20 cellular contexts compared by ENCODE assay signal in the genomic region with DNA sequence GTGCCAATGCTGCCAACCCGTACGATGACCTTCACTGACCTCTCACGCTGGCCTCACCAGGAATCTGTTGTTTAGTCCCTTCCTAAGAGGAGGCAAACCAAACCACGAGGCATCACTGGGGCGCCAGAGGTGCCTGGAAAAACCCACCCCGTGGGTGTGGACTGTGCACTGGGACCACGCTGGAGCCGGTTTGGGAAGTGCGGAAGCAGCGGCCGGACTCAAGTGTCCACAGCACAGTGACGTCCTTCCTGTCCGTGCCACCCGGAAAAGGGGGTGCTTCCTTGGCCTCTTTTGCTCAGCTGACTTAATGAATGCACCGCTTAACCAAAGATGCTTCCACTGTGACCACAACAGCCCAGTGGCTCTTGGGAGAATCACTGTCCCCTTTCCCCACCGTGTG. TPM values are rescaled to one million over a fixed set of nuclear protein-coding genes. Genes with fewer than 3 reads are reported as not detected.
A peak's percentile ranks its signal among the peaks of the same experiment; 100 is the strongest.
DNase-seq lines count a peak whose midpoint lies in the region; ATAC-seq lines count a peak whose summit lies in the region.
"Had no signal": no experiment of that assay in that cellular context is flagged by ENCODE, and none has a peak within 500 bp of the region (broad histone marks: within the 10 kb centered on the region; RNA-seq: fewer than 3 reads in every experiment).

No MANE protein-coding gene starts in this region.

- no peak overlapping the region for H2BK5ac ChIP-seq in neuronal stem cell (ENCODE audit: low read length)

- DNase-seq in right cardiac atrium (no peak), Right ventricle myocardium superior (no peak), dermis blood vessel endothelial cell (peak; percentile 44), neuronal stem cell (ENCODE audit: low spot score) (no peak), anterior cingulate cortex (lab: John Stamatoyannopoulos, UW) (no peak), amygdala (lab: John Stamatoyannopoulos, UW) (no peak), HCEC 1CT (no peak)
- DNase-seq: AML-193; Caco-2; CD4-positive, alpha-beta T cell; DMS153; DMS79; GDM1; GM23248 had no signal

- no peak overlapping the region for H2BK12ac ChIP-seq in neuronal stem cell (ENCODE audit: low read length)

- H3K18ac ChIP-seq in neuronal stem cell (ENCODE audit: low read length) = no peak overlapping the region

- H3K4ac ChIP-seq in neuronal stem cell (ENCODE audit: low read length) = no peak overlapping the region

- no peaks in the 10 kb centered on the region for H3K36me3 ChIP-seq in neuronal stem cell (replicated peaks in 1 of 2; ENCODE audit: control insufficient read depth in 2 of 2, insufficient read depth in 2 of 2, low read length in 2 of 2)
- H3K36me3 ChIP-seq: HAP-1 had no signal

- peak overlapping the region; percentile 77 for H3K14ac ChIP-seq in neuronal stem cell (ENCODE audit: low read length)

- H3K9ac ChIP-seq in neuronal stem cell (ENCODE audit: low read depth, low read length, poor library complexity) = no peak overlapping the region
- H3K9ac ChIP-seq: GM23248 had no signal

- H4K8ac ChIP-seq in neuronal stem cell (ENCODE audit: low read depth, low read length) = no peak overlapping the region

- no peak overlapping the region for H3K4me2 ChIP-seq in neuronal stem cell (ENCODE audit: insufficient read depth, low read length, poor library complexity, severe bottlenecking)

- WGBS in right cardiac atrium = 67% methylated on average over 16 of the region's 16 CpGs
- WGBS in neuronal stem cell (ENCODE audit: extremely low coverage in 2 of 2, insufficient read length in 2 of 2, insufficient replicate concordance in 1 of 2), 2 donors = no CpG with 5 or more reads among the region's 16 CpGs

- ATAC-seq in right cardiac atrium = peak; percentile 8 to 38
- ATAC-seq in Right ventricle myocardium superior (ENCODE audit: poor library complexity) = no peak

- H2BK120ac ChIP-seq in neuronal stem cell (ENCODE audit: low read depth, low read length) = no peak overlapping the region

- H3K9me3 ChIP-seq in right cardiac atrium (ENCODE audit: control insufficient read depth, low read length) = peaks cover 2% of the 10 kb centered on the region
- peaks cover 0 to 3% of the 10 kb centered on the region in 2 donors for H3K9me3 ChIP-seq in neuronal stem cell (replicated peaks in 1 of 2; ENCODE audit: control insufficient read depth in 2 of 2, insufficient read depth in 1 of 2, low read depth in 1 of 2, low read length in 2 of 2)
- H3K9me3 ChIP-seq: HAP-1 had no signal

- no peak overlapping the region for H3K23ac ChIP-seq in neuronal stem cell (ENCODE audit: low read depth, low read length, poor library complexity)

- H2BK15ac ChIP-seq in neuronal stem cell (ENCODE audit: low read length) = peak overlapping the region; percentile 35

- H3K4me1 ChIP-seq in right cardiac atrium (ENCODE audit: control insufficient read depth, insufficient read depth, low read length) = no peaks in the 10 kb centered on the region
- peaks cover 0 to 3% of the 10 kb centered on the region in 2 donors for H3K4me1 ChIP-seq in neuronal stem cell (ENCODE audit: control insufficient read depth in 2 of 2, insufficient read depth in 1 of 2, low read depth in 1 of 2, low read length in 2 of 2)
- H3K4me1 ChIP-seq: Caco-2, HAP-1 had no signal

- H4K91ac ChIP-seq in neuronal stem cell (ENCODE audit: low read depth, low read length, poor library complexity) = no peak overlapping the region

- H3K79me1 ChIP-seq in neuronal stem cell (ENCODE audit: low read depth, low read length) = no peaks in the 10 kb centered on the region

- peak overlapping the region; percentile 22 for H2AK5ac ChIP-seq in neuronal stem cell (ENCODE audit: low read depth, low read length)

- no peak overlapping the region for H3K4me3 ChIP-seq in right cardiac atrium (ENCODE audit: low read length)
- no peak overlapping the region for H3K4me3 ChIP-seq in neuronal stem cell (ENCODE audit: low read length in 2 of 2)
- H3K4me3 ChIP-seq: GM23248, HAP-1 had no signal

- H3K27ac ChIP-seq in right cardiac atrium (ENCODE audit: low read length) (no peak overlapping the region), neuronal stem cell (replicated peaks; ENCODE audit: low read length) (no peak overlapping the region)
- H3K27ac ChIP-seq: C4-2B, GM23248 had no signal

- intact Hi-C loops in right cardiac atrium (cut with DNase I) = no loop called here
- intact Hi-C loops in Right ventricle myocardium superior (cut with DNase I) = no loop called here

- H3K27me3 ChIP-seq in right cardiac atrium (ENCODE audit: control insufficient read depth, insufficient read depth) (no peaks in the 10 kb centered on the region), neuronal stem cell (ENCODE audit: control insufficient read depth in 3 of 3, insufficient read depth in 3 of 3, low read depth in 1 of 3, low read length in 3 of 3) (peaks cover 0 to 48% (median 2%) of the 10 kb centered on the region in 3 experiments)

- no peak overlapping the region for H2AFZ ChIP-seq in neuronal stem cell (ENCODE audit: low read length)
- H2AFZ ChIP-seq: GM23248 had no signal

RNA-seq across cellular contexts. Expression of gene KIF19, which starts 9.0 kb away (rescaled TPM):
- total RNA-seq in right cardiac atrium (under 1 TPM; 0.14 to 0.38 (median 0.25) TPM), Right ventricle myocardium superior (0.22 TPM), dermis blood vessel endothelial cell (6.4 and 16.3 TPM in 2 replicates)
- 0.88 TPM for polyA plus RNA-seq in right cardiac atrium
- polyA plus RNA-seq in neuronal stem cell (2013, experiment 1 of 2) = 0.68 TPM
- 0.57 TPM for polyA plus RNA-seq in neuronal stem cell (2013, experiment 2 of 2)
- total RNA-seq: Caco-2, Daoy, GM23248, H4 had no signal
- polyA plus RNA-seq: BJ, GM23248 had no signal

RNA-seq across cellular contexts. Expression of gene DNAI2, which starts 43.0 kb away (rescaled TPM):
- under 1 TPM in 1 of 4 donors, not detected in 3; 0.33 TPM for total RNA-seq in right cardiac atrium
- polyA plus RNA-seq in right cardiac atrium = not detected
- not detected for total RNA-seq in Right ventricle myocardium superior
- not detected in 2 replicates for total RNA-seq in dermis blood vessel endothelial cell
- 0.04 TPM for polyA plus RNA-seq in neuronal stem cell (2013, experiment 1 of 2)
- not detected for polyA plus RNA-seq in neuronal stem cell (2013, experiment 2 of 2)
- total RNA-seq: Caco-2, Daoy, GM23248, H4, HT-29 had no signal
- polyA plus RNA-seq: BJ, GM23248 had no signal

RNA-seq across cellular contexts. Expression of gene BTBD17, which starts 44.6 kb away (rescaled TPM):
- total RNA-seq in right cardiac atrium = not detected
- not detected for polyA plus RNA-seq in right cardiac atrium
- not detected for total RNA-seq in Right ventricle myocardium superior
- total RNA-seq in dermis blood vessel endothelial cell = 0.17 TPM in 1 of 2 replicates, not detected in the other
- 17.6 TPM for polyA plus RNA-seq in neuronal stem cell (2013, experiment 1 of 2)
- 17.1 TPM for polyA plus RNA-seq in neuronal stem cell (2013, experiment 2 of 2)
- total RNA-seq: Caco-2; CD4-positive, alpha-beta T cell; Daoy; GM23248; H4 had no signal
- polyA plus RNA-seq: BJ had no signal

RNA-seq across cellular contexts. Expression of gene GPR142, which starts 50.2 kb away (rescaled TPM):
- total RNA-seq in right cardiac atrium (not detected), Right ventricle myocardium superior (not detected), dermis blood vessel endothelial cell (0.09 and 0.68 TPM in 2 replicates)
- polyA plus RNA-seq in right cardiac atrium = not detected
- polyA plus RNA-seq in neuronal stem cell (2013, experiment 1 of 2) = 0.22 TPM
- polyA plus RNA-seq in neuronal stem cell (2013, experiment 2 of 2) = 0.24 TPM
- total RNA-seq: Caco-2; CD4-positive, alpha-beta T cell; Daoy; GM23248; H4 had no signal
- polyA plus RNA-seq: BJ, GM23248 had no signal
